ENCODE assay signal across 25 cellular contexts in genomic region chr3:38224357-38224756, GRCh38. TPM values are rescaled to one million over a fixed set of nuclear protein-coding genes. Genes with fewer than 3 reads are reported as not detected.
"Had no signal": no experiment of that assay in that cellular context is flagged by ENCODE, and none has a peak within 500 bp of the region (broad histone marks: within the 10 kb centered on the region; RNA-seq: fewer than 3 reads in every experiment).

No MANE protein-coding gene starts in this region.

- DNase-seq: activated B cell treated with CpG ODN at 0.5 μM for 24 hours; activated CD4-positive, alpha-beta memory T cell treated with anti-CD3 and anti-CD28 coated beads for 36 hours; activated CD4-positive, alpha-beta T cell treated with anti-CD3 and anti-CD28 coated beads, Interleukin-2, amount 10 ng/mL, durations not matched to agents 7 days and 5 days; activated CD8-positive, alpha-beta memory T cell treated with anti-CD3 and anti-CD28 coated beads for 24 hours; activated effector memory CD4-positive, alpha-beta T cell treated with anti-CD3 and anti-CD28 coated beads, Interleukin-2, amount 50 U/mL, for 16 hours; activated naive CD4-positive, alpha-beta T cell treated with Interleukin-2 at 50 U/mL for 16 hours; activated T-cell treated with anti-CD3 and anti-CD28 coated beads, Interleukin-2, amount 50 U/mL, for 4 hours; amygdala; brain microvascular endothelial cell; cerebellar nuclear complex; NCI-H1092 treated with DMSO at 0.1 percent for 48 hours; NCI-H1417 treated with DMSO at 0.1 percent for 48 hours; NCI-H1694; NCI-H2029 treated with DMSO at 0.1 percent for 48 hours; NCI-H446; NCI-H524; SHP77; T-helper 17 cell; T-helper 9 cell had no signal

- ATAC-seq: activated T-cell treated with anti-CD3 and anti-CD28 coated beads, Interleukin-2, amount 50 U/mL, for 4 hours; T-helper 17 cell had no signal

- H3K27ac ChIP-seq: brain microvascular endothelial cell, cardiac muscle cell, SJSA1 had no signal

- H3K4me3 ChIP-seq: cardiac muscle cell, SJSA1 had no signal

- H3K27me3 ChIP-seq: brain microvascular endothelial cell, cardiac muscle cell, SJSA1 had no signal

- FAIRE-seq: astrocyte, RCC 7860 had no signal

- H3K9me3 ChIP-seq: SJSA1 had no signal

RNA-seq across cellular contexts. Expression of gene SLC22A13, which starts 41.3 kb away (rescaled TPM):
- total RNA-seq: M059J, SJSA1 had no signal

RNA-seq across cellular contexts. Expression of gene SLC22A14, which starts 57.7 kb away (rescaled TPM):
- total RNA-seq: activated CD4-positive, alpha-beta memory T cell treated with anti-CD3 and anti-CD28 coated beads for 36 hours; activated CD4-positive, alpha-beta T cell treated with anti-CD3 and anti-CD28 coated beads, Interleukin-2, amount 10 ng/mL, durations not matched to agents 7 days and 5 days; activated T-cell treated with anti-CD3 and anti-CD28 coated beads, Interleukin-2, amount 50 U/mL, for 4 hours; LHCN-M2; M059J; SJSA1 had no signal
